In the genomic region with DNA sequence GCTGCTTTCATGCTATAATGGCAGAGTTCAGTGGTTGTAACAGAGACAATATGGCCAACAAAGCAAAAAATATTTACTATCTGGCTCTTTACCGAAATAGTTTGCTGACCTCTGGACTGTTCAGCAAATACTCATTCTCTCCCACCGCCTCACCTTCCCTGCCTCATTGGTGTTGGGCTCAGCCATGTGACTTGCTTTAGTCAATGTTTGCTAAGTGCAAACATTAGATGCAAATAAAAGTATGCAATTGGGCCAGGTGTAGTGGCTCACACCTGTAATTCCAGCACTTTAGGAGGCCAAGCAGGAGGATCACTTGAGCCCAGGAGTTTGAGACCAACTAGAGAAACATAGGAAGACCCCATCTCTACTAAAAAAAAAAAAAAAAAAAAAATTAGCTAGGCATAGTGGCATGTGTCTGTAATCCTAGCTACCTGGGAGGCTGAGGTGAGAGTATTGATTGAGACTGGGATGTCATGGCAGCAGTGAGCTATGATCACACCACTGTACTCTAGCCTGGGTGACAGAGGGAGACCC, we compare ENCODE assay signal across 23 cellular contexts. TPM values are rescaled to one million over a fixed set of nuclear protein-coding genes. Genes with fewer than 3 reads are reported as not detected.
A peak's percentile ranks its signal among the peaks of the same experiment; 100 is the strongest.
DNase-seq lines count a peak whose midpoint lies in the region; ATAC-seq, FAIRE-seq and TF ChIP-seq lines count a peak whose summit lies in the region.
"Had no signal": no experiment of that assay in that cellular context is flagged by ENCODE, and none has a peak within 500 bp of the region (broad histone marks: within the 10 kb centered on the region; RNA-seq: fewer than 3 reads in every experiment).

No MANE protein-coding gene starts in this region.

- no peaks in the 10 kb centered on the region for H3K9me3 ChIP-seq in upper lobe of right lung

- peak; percentile 98 for ATAC-seq in left colon
- peak; percentile 63 for ATAC-seq in upper lobe of right lung
- ATAC-seq in GM21528 (IDR thresholded peaks at IDR 0.05; ENCODE audit: low FRiP score, unreplicated experiment), result no peak
- ATAC-seq in GM18870 (IDR thresholded peaks at IDR 0.05; ENCODE audit: unreplicated experiment), result no peak
- no peak for ATAC-seq in HG03521 (IDR thresholded peaks at IDR 0.05; ENCODE audit: unreplicated experiment)
- ATAC-seq: psoas muscle had no signal

- H3K27me3 ChIP-seq in upper lobe of right lung, result no peaks in the 10 kb centered on the region
- H3K27me3 ChIP-seq: BLaER1, suprapubic skin had no signal

- H3K4me3 ChIP-seq in upper lobe of right lung, result no peak overlapping the region
- H3K4me3 ChIP-seq: BLaER1, psoas muscle, smooth muscle cell, suprapubic skin had no signal

- H3K36me3 ChIP-seq in upper lobe of right lung, result no peaks in the 10 kb centered on the region
- H3K36me3 ChIP-seq: BLaER1, suprapubic skin had no signal

- no peak for DNase-seq in GM12891 (ENCODE audit: insufficient read length, low spot score)
- DNase-seq in NCI-H510A treated with DMSO at 0.1 percent for 48 hours (lab: John Stamatoyannopoulos, UW), result peak; percentile 92
- peak; percentile 28 to 82 for DNase-seq in left colon
- DNase-seq in upper lobe of right lung, result no peak
- DNase-seq: activated CD4-positive, alpha-beta memory T cell treated with anti-CD3 and anti-CD28 coated beads, Interleukin-2, amount 10 ng/mL, durations not matched to agents 7 days and 5 days; activated naive CD4-positive, alpha-beta T cell treated with anti-CD3 and anti-CD28 coated beads for 36 hours; activated T-cell treated with anti-CD3 and anti-CD28 coated beads, Interleukin-2, amount 50 U/mL, for 1 hour; anterior cingulate cortex; DMS79 treated with DMSO at 0.1 percent for 48 hours; GOT3; mesendoderm; NCI-H1930; nephron progenitor cell; psoas muscle; stimulated activated CD4-positive, alpha-beta T cell treated with anti-CD3 and anti-CD28 coated beads, Interleukin-4, amount 100 ng/mL, for 4 hours had no signal

- no peak for TF ChIP-seq POLR2A in GM12891 (IDR thresholded peaks at IDR 0.05; ENCODE audit: low read depth, low read length)

- no peak for TF ChIP-seq CTCF in upper lobe of right lung (IDR thresholded peaks at IDR 0.05)

- H3K27ac ChIP-seq in upper lobe of right lung, result no peak overlapping the region
- H3K27ac ChIP-seq: BLaER1, psoas muscle, suprapubic skin had no signal

- no peaks in the 10 kb centered on the region for H3K4me1 ChIP-seq in upper lobe of right lung
- H3K4me1 ChIP-seq: psoas muscle, suprapubic skin had no signal

- FAIRE-seq in GM12891 (lab: Jason Lieb, UNC), result peak; percentile 61
- FAIRE-seq: endometrium, islet of Langerhans had no signal

- intact Hi-C loops in left colon (cut with DNase I, micrococcal nuclease), result no loop called here
- intact Hi-C loops in upper lobe of right lung (cut with DNase I), result no loop called here

TF ChIP-seq in GM12891, 5 proteins besides CTCF, POLR2A, EP300 and RAD21:
- TF ChIP-seq SPI1 (IDR thresholded peaks at IDR 0.05; ENCODE audit: low read depth, low read length) (no peak), POU2F2 (IDR thresholded peaks at IDR 0.05; ENCODE audit: low read depth, low read length) (no peak), TAF1 (IDR thresholded peaks at IDR 0.05; ENCODE audit: low read depth, low read length) (no peak), POLR2AphosphoS5 (IDR thresholded peaks at IDR 0.05; ENCODE audit: low read depth, low read length) (no peak), PAX5 (IDR thresholded peaks at IDR 0.05; ENCODE audit: insufficient read depth, low read length, severe bottlenecking) (no peak)

RNA-seq across cellular contexts. Expression of a gene that starts 55.1 kb away (rescaled TPM):
- 3,960 TPM for polyA plus RNA-seq in GM12891 (2012; ENCODE audit: low read depth, missing spikeins)
- total RNA-seq in left colon (100 to 1,000 TPM; 671 to 694 TPM), upper lobe of right lung (711 TPM)

Comparison
In these comparisons a context has a peak if more than half of its experiments do, and no peak if none do; other contexts are left out.
1. DNase-seq: peak in NCI-H510A treated with DMSO at 0.1 percent for 48 hours (single experiment) and left colon (2 of 2); none in GM12891 (single experiment) and upper lobe of right lung (single experiment).
2. ATAC-seq: peak in left colon (single experiment) and upper lobe of right lung (single experiment); none in GM21528 (single experiment), GM18870 (single experiment) and HG03521 (single experiment).